Comparison of ENCODE assay signal across 8 cellular contexts in genomic region chr21:36976882-36977651, GRCh38. TPM values are rescaled to one million over a fixed set of nuclear protein-coding genes. Genes with fewer than 3 reads are reported as not detected.
DNase-seq lines count a peak whose midpoint lies in the region; ATAC-seq, FAIRE-seq and TF ChIP-seq lines count a peak whose summit lies in the region.
"Had no signal": no experiment of that assay in that cellular context is flagged by ENCODE, and none has a peak within 500 bp of the region (broad histone marks: within the 10 kb centered on the region; RNA-seq: fewer than 3 reads in every experiment).

No MANE protein-coding gene starts in this region.

- DNase-seq in GDM1 (lab: John Stamatoyannopoulos, UW) (peak; percentile 9), Panc1 (ENCODE audit: low read depth, low spot score) (peak; percentile 54), GM12878 (ENCODE audit: low read depth, low spot score) (peak; percentile 59), kidney (no peak)
- peak; percentile 65 to 80 for DNase-seq in stimulated activated naive CD8-positive, alpha-beta T cell treated with anti-CD3 and anti-CD28 coated beads, Interleukin-15, amount 100 ng/mL, for 72 hours

- no peak for TF ChIP-seq POLR2A in GM12878 (IDR thresholded peaks at IDR 0.05; ENCODE audit: low read depth, low read length)

- POLR2A ChIA-PET in Panc1 (lab: Charles Lee) (interaction anchor here (0.6 kb wide), 1 partner anchor 19 kb away, joined by 4 read pairs; no protein-coding TSS in a partner anchor), GM12878 (lab: Charles Lee) (interaction anchor here (1.2 to 1.7 kb wide), 2 partner anchors 10 to 13 kb away, joined by 4 to 12 read pairs; partner anchors contain the start of gene HLCS)

- H3K4me2 ChIP-seq in KMS-11 = peak overlapping the region; percentile 24; the same call in 1 of the 2 replicates
- peak overlapping the region; percentile 66 for H3K4me2 ChIP-seq in GM12878 (ENCODE audit: control insufficient read depth, insufficient read depth)

- H3K27ac Mint-ChIP-seq in stimulated activated naive CD8-positive, alpha-beta T cell treated with anti-CD3 and anti-CD28 coated beads, Interleukin-15, amount 100 ng/mL, for 72 hours = peak overlapping the region; percentile 69 to 88

- H3K79me2 ChIP-seq in KMS-11 (ENCODE audit: insufficient read depth, low read depth) (no peaks in the 10 kb centered on the region), GM12878 (ENCODE audit: control insufficient read depth, insufficient read depth, low read length) (no peaks in the 10 kb centered on the region)

- in situ Hi-C loops in Panc1 (cut with HindIII; ENCODE audit: low pct_unique_long_range_greater_than_20kb, low sequenced_read_pairs) = no loop called here
- in situ Hi-C loops in GM12878 (cut with MboI) = no loop called here

- H4K20me1 ChIP-seq in KMS-11 (ENCODE audit: insufficient read depth) = no peaks in the 10 kb centered on the region
- no peaks in the 10 kb centered on the region for H4K20me1 ChIP-seq in GM12878 (ENCODE audit: control insufficient read depth, insufficient read depth)

- no peak for TF ChIP-seq EP300 in GM12878 (IDR thresholded peaks at IDR 0.05; ENCODE audit: borderline replicate concordance in 1 of 2, control insufficient read depth in 1 of 2, low read depth in 2 of 2, low read length in 2 of 2)

- 2% methylated on average over 8 of the region's 8 CpGs for WGBS in GM12878 (ENCODE audit: insufficient coverage, insufficient replicate concordance, low lambda C conversion rate, missing lambda C conversion rate)

- H3K4me3 Mint-ChIP-seq in stimulated activated naive CD8-positive, alpha-beta T cell treated with anti-CD3 and anti-CD28 coated beads, Interleukin-15, amount 100 ng/mL, for 72 hours = peak overlapping the region; percentile 47 to 57

- 0 out of 2 replicates have a peak overlapping the region, but pooled peaks have one; percentile 17 for H3K27ac ChIP-seq in KMS-11
- H3K27ac ChIP-seq in Panc1 (ENCODE audit: low read length) = peak overlapping the region; percentile 44; the same call in 1 of the 2 replicates
- no peak overlapping the region for H3K27ac ChIP-seq in GM12878 (ENCODE audit: control insufficient read depth, insufficient read depth)
- no peak overlapping the region for H3K27ac ChIP-seq in kidney (ENCODE audit: low read depth in 2 of 2, low read length in 2 of 2)
- H3K27ac ChIP-seq: epithelial cell of prostate had no signal

- H3K27me3 Mint-ChIP-seq in stimulated activated naive CD8-positive, alpha-beta T cell treated with anti-CD3 and anti-CD28 coated beads, Interleukin-15, amount 100 ng/mL, for 72 hours = no peaks in the 10 kb centered on the region

- peak overlapping the region; percentile 65 for H2AFZ ChIP-seq in KMS-11 (ENCODE audit: low read depth)
- H2AFZ ChIP-seq in GM12878 (ENCODE audit: control insufficient read depth, low read depth, low read length) = peak overlapping the region; percentile 75

- H3K9me3 ChIP-seq in Panc1 (ENCODE audit: control insufficient read depth, insufficient read depth, low read depth, low read length) (no peaks in the 10 kb centered on the region), GM12878 (replicated peaks; ENCODE audit: control insufficient read depth, insufficient read depth, low read length) (no peaks in the 10 kb centered on the region), kidney (ENCODE audit: control insufficient read depth in 1 of 2, low read length in 2 of 2) (no peaks in the 10 kb centered on the region)

- CTCF ChIA-PET in Panc1 (lab: Charles Lee) = interaction anchor here (1.1 to 1.2 kb wide), 2 partner anchors 13 to 33 kb away, joined by 3 to 4 read pairs; no protein-coding TSS in a partner anchor
- CTCF ChIA-PET in GM12878 (lab: Yijun Ruan, JAX) = interaction anchor here (0.6 to 6.5 kb wide), 34 partner anchors 10 to 718 kb away, joined by 3 to 94 read pairs (median 4); partner anchors contain the start of genes HLCS, MORC3 and RIPPLY3

- RAD21 ChIA-PET in GM12878 (lab: Charles Lee; ENCODE audit: unreplicated experiment) = interaction anchor here (0.7 to 2.8 kb wide), 14 partner anchors 10 to 282 kb away, joined by 3 to 20 read pairs (median 6); partner anchors contain the start of gene HLCS

- H3K27me3 ChIP-seq in KMS-11 (ENCODE audit: insufficient read depth, low read depth) = no peaks in the 10 kb centered on the region
- no peaks in the 10 kb centered on the region for H3K27me3 ChIP-seq in Panc1 (ENCODE audit: control insufficient read depth, insufficient read depth, low read length)
- H3K27me3 ChIP-seq in GM12878 (replicated peaks in 1 of 2; ENCODE audit: control insufficient read depth in 2 of 2, insufficient read depth in 2 of 2, low read length in 1 of 2) = no peaks in the 10 kb centered on the region

- FAIRE-seq in GM12878 (lab: Jason Lieb, UNC) (peak; percentile 13), kidney (lab: Jason Lieb, UNC) (no peak)

- SMC1A ChIA-PET in GM12878 (lab: Charles Lee; ENCODE audit: uncharacterized antibody, unreplicated experiment) = interaction anchor here (0.6 to 2.8 kb wide), 20 partner anchors 9 to 665 kb away, joined by 3 to 23 read pairs (median 4); no protein-coding TSS in a partner anchor

- no peaks in the 10 kb centered on the region for H3K9me3 Mint-ChIP-seq in stimulated activated naive CD8-positive, alpha-beta T cell treated with anti-CD3 and anti-CD28 coated beads, Interleukin-15, amount 100 ng/mL, for 72 hours

- BruUV-seq in Panc1 (replicated peaks; lab: Mats Ljungman, UMichigan) (no TSS peak), GM12878 (replicated peaks; lab: Mats Ljungman, UMichigan) (no TSS peak)

- TF ChIP-seq RAD21 in GM12878 (IDR thresholded peaks at IDR 0.05; ENCODE audit: insufficient read depth, low read depth, low read length) = peak; percentile 79

- peaks cover 3% of the 10 kb centered on the region for H3K4me1 ChIP-seq in KMS-11 (ENCODE audit: low read depth, poor library complexity, severe bottlenecking)
- H3K4me1 ChIP-seq in Panc1 (ENCODE audit: control insufficient read depth, insufficient read depth, low read length) = peaks cover 14% of the 10 kb centered on the region
- H3K4me1 ChIP-seq in GM12878 (ENCODE audit: control insufficient read depth, insufficient read depth, low read length) = peaks cover 15% of the 10 kb centered on the region
- H3K4me1 ChIP-seq in kidney (ENCODE audit: control insufficient read depth in 1 of 2, insufficient read depth in 1 of 2, low read depth in 1 of 2, low read length in 2 of 2) = peaks cover 0 to 4% of the 10 kb centered on the region in 2 donors

- H3K4me3 ChIP-seq in KMS-11 (IDR thresholded peaks at IDR 0.05; ENCODE audit: insufficient read depth, low read depth, low read length) = no peak overlapping the region
- H3K4me3 ChIP-seq in Panc1 (ENCODE audit: low read depth in 2 of 2, low read length in 2 of 2) = 0 out of 4 replicates have a peak overlapping the region, but pooled peaks of 1 of the 2 experiments have one; percentile 20
- H3K4me3 ChIP-seq in GM12878 = 0 out of 2 replicates have a peak overlapping the region, but pooled peaks have one; percentile 17
- H3K4me3 ChIP-seq in kidney (ENCODE audit: low read length in 2 of 2) = no peak overlapping the region

- H3K4me1 Mint-ChIP-seq in stimulated activated naive CD8-positive, alpha-beta T cell treated with anti-CD3 and anti-CD28 coated beads, Interleukin-15, amount 100 ng/mL, for 72 hours = peaks cover 42% of the 10 kb centered on the region

- H3K9ac ChIP-seq in KMS-11 (no peak overlapping the region), GM12878 (ENCODE audit: control insufficient read depth, insufficient read depth, low read length) (no peak overlapping the region), kidney (ENCODE audit: low read length in 2 of 2) (no peak overlapping the region)

- TF ChIP-seq CTCF in KMS-11 (conservative IDR thresholded peaks at IDR 0.05; ENCODE audit: low read depth, low read length) (peak; percentile 76), Panc1 (IDR thresholded peaks at IDR 0.05) (peak; percentile 72), GM12878 (IDR thresholded peaks at IDR 0.05 in 2 of 3, conservative IDR thresholded peaks at IDR 0.05 in 1 of 3; ENCODE audit: control insufficient read depth in 2 of 3, extremely low read depth in 1 of 3, insufficient read depth in 1 of 3, low read depth in 3 of 3, low read length in 3 of 3) (peak; percentile 60 to 92 (median 75); a peak in 5 of 6 replicates), kidney (IDR thresholded peaks at IDR 0.05; ENCODE audit: borderline replicate concordance, extremely low read depth, insufficient read depth) (peak; percentile 63)

- peak; percentile 75 for ATAC-seq in GM21423 (IDR thresholded peaks at IDR 0.05; ENCODE audit: unreplicated experiment)
- peak; percentile 59 for ATAC-seq in Panc1
- peak; percentile 78 for ATAC-seq in GM12878
- peak; percentile 94 for ATAC-seq in stimulated activated naive CD8-positive, alpha-beta T cell treated with anti-CD3 and anti-CD28 coated beads, Interleukin-15, amount 100 ng/mL, for 72 hours

- intact Hi-C loops in Panc1 (cut with micrococcal nuclease; ENCODE audit: unreplicated experiment) = no loop called here
- intact Hi-C loops in GM12878 (cut with micrococcal nuclease; ENCODE audit: unreplicated experiment) = loop anchor here (1.0 to 5.0 kb wide), 2 partner anchors 32 to 100 kb away; no protein-coding TSS in a partner anchor
- intact Hi-C loops in kidney (cut with DNase I) = no loop called here

- H3K36me3 ChIP-seq in KMS-11 (ENCODE audit: insufficient read depth) (no peaks in the 10 kb centered on the region), Panc1 (ENCODE audit: control insufficient read depth, insufficient read depth, low read length) (no peaks in the 10 kb centered on the region), GM12878 (ENCODE audit: control insufficient read depth in 2 of 2, insufficient read depth in 2 of 2, low read length in 1 of 2) (no peaks in the 10 kb centered on the region), kidney (ENCODE audit: control insufficient read depth in 1 of 2, insufficient read depth in 2 of 2, low read length in 2 of 2) (no peaks in the 10 kb centered on the region)

RNA-seq across cellular contexts. Expression of gene HLCS, which starts 10.6 kb away (rescaled TPM):
- total RNA-seq in Panc1 (2021; ENCODE audit: unreplicated experiment) (15.3 TPM), GM12878 (2014; rRNA removed) (9.7 and 12.8 TPM in 2 replicates), GM12878 (2014; rRNA removed; fragmentation: Illumina TruSeq; extraction: Trizol) (9.5 and 11.4 TPM in 2 replicates), GM12878 (2021) (11.9 and 13.3 TPM in 2 replicates), kidney (29.6 TPM)
- polyA plus RNA-seq in Panc1 (2012; ENCODE audit: insufficient read length) = 10.5 TPM
- 39.1 and 48.4 TPM in 2 replicates for total RNA-seq in GM12878 (2013; cell fraction: nucleolus; rRNA removed)
- 4.9 TPM for polyA plus RNA-seq in GM12878 (2011; ENCODE audit: low read depth)
- polyA plus RNA-seq in GM12878 (2011; rRNA removed) (10.0 and 10.1 TPM in 2 replicates), GM12878 (2014; fragmentation: Illumina TruSeq; extraction: Trizol) (9.9 and 11.0 TPM in 2 replicates), GM12878 (2014; fragmentation: Nextera tagmentation; extraction: Ambion mirVana) (1 to 10 TPM; 1.5 to 1.8 TPM), GM12878 (2014; rRNA removed) (9.5 and 9.6 TPM in 2 replicates), GM12878 (2016; fragmentation: Nextera tagmentation; extraction: Ambion mirVana) (10 to 100 TPM in 1 of 2 experiments, 1 to 10 TPM in 1; 9.4 to 12.7 TPM), kidney (ENCODE audit: insufficient read depth, low read depth, low replicate concordance) (4.5 TPM)
- polyA plus RNA-seq in GM12878 (2011; cell fraction: cytosol; rRNA removed) = 6.2 and 7.1 TPM in 2 replicates
- 12.9 and 15.6 TPM in 2 replicates for polyA plus RNA-seq in GM12878 (2011; cell fraction: nucleus; rRNA removed)
- polyA plus RNA-seq in GM12878 (2012) = 5.0 and 5.3 TPM in 2 replicates
- 13.1 and 20.6 TPM in 2 replicates for polyA minus RNA-seq in GM12878 (2011; rRNA and poly(A)+ RNA removed)
- polyA minus RNA-seq in GM12878 (2011; cell fraction: cytosol; rRNA and poly(A)+ RNA removed) = 3.5 and 3.7 TPM in 2 replicates
- 11.6 and 15.7 TPM in 2 replicates for polyA minus RNA-seq in GM12878 (2011; cell fraction: nucleus; rRNA and poly(A)+ RNA removed)

RNA-seq across cellular contexts. Expression of gene RIPPLY3, which starts 29.4 kb away (rescaled TPM):
- total RNA-seq in Panc1 (2021; ENCODE audit: unreplicated experiment) = 1.2 TPM
- 0.90 TPM for polyA plus RNA-seq in Panc1 (2012; ENCODE audit: insufficient read length)
- total RNA-seq in GM12878 (2013; cell fraction: nucleolus; rRNA removed) = not detected in 2 replicates
- total RNA-seq in GM12878 (2014; rRNA removed) = not detected in 2 replicates
- not detected in 2 replicates for total RNA-seq in GM12878 (2014; rRNA removed; fragmentation: Illumina TruSeq; extraction: Trizol)
- not detected in 2 replicates for total RNA-seq in GM12878 (2021)
- not detected for polyA plus RNA-seq in GM12878 (2011; ENCODE audit: low read depth)
- polyA plus RNA-seq in GM12878 (2011; rRNA removed) = not detected in 2 replicates
- not detected in 2 replicates for polyA plus RNA-seq in GM12878 (2011; cell fraction: cytosol; rRNA removed)
- polyA plus RNA-seq in GM12878 (2011; cell fraction: nucleus; rRNA removed) = not detected in 2 replicates
- polyA plus RNA-seq in GM12878 (2012) = not detected in 2 replicates
- not detected in 2 replicates for polyA plus RNA-seq in GM12878 (2014; fragmentation: Illumina TruSeq; extraction: Trizol)
- polyA plus RNA-seq in GM12878 (2014; fragmentation: Nextera tagmentation; extraction: Ambion mirVana) = not detected
- polyA plus RNA-seq in GM12878 (2014; rRNA removed) = not detected in 2 replicates
- not detected for polyA plus RNA-seq in GM12878 (2016; fragmentation: Nextera tagmentation; extraction: Ambion mirVana)
- not detected in 2 replicates for polyA minus RNA-seq in GM12878 (2011; rRNA and poly(A)+ RNA removed)
- not detected in 2 replicates for polyA minus RNA-seq in GM12878 (2011; cell fraction: cytosol; rRNA and poly(A)+ RNA removed)
- polyA minus RNA-seq in GM12878 (2011; cell fraction: nucleus; rRNA and poly(A)+ RNA removed) = not detected in 2 replicates
- 0.31 TPM for total RNA-seq in kidney
- 0.26 TPM for polyA plus RNA-seq in kidney (ENCODE audit: insufficient read depth, low read depth, low replicate concordance)

Comparison
In these comparisons a context has a peak if more than half of its experiments do, and no peak if none do; other contexts are left out.
1. H3K27ac ChIP-seq: peak in KMS-11 (single experiment) and Panc1 (single experiment); none in GM12878 (single experiment) and kidney (0 of 2).
2. Peak in every context shown above with its lines, with median percentiles within 50 percentile points of each other: ATAC-seq and CTCF ChIP-seq.